In genomic region chr4:70589785-70590184, GRCh38 we compare ENCODE assay signal across 14 cellular contexts. TPM values are rescaled to one million over a fixed set of nuclear protein-coding genes. Genes with fewer than 3 reads are reported as not detected.
A peak's percentile ranks its signal among the peaks of the same experiment; 100 is the strongest.
DNase-seq lines count a peak whose midpoint lies in the region; ATAC-seq, FAIRE-seq and TF ChIP-seq lines count a peak whose summit lies in the region.
"Had no signal": no experiment of that assay in that cellular context is flagged by ENCODE, and none has a peak within 500 bp of the region (broad histone marks: within the 10 kb centered on the region; RNA-seq: fewer than 3 reads in every experiment).

No MANE protein-coding gene starts in this region.

- no peak overlapping the region for H3K4me3 ChIP-seq in mesendoderm (ENCODE audit: low read length)
- H3K4me3 ChIP-seq in lower lobe of right lung = no peak overlapping the region
- H3K4me3 ChIP-seq: transverse colon had no signal

- H4K5ac ChIP-seq in H9 (ENCODE audit: insufficient read length, low read depth, low read length) (no peak overlapping the region), mesendoderm (ENCODE audit: low read length) (no peak overlapping the region)

- no peak overlapping the region for H2BK15ac ChIP-seq in H9 (ENCODE audit: low read depth, low read length)
- no peak overlapping the region for H2BK15ac ChIP-seq in mesendoderm (replicated peaks; ENCODE audit: low read depth)

- no peaks in the 10 kb centered on the region for H3K9me3 Mint-ChIP-seq in H9

- H4K8ac ChIP-seq in H9 (replicated peaks; ENCODE audit: insufficient read length, low read depth, low read length) (no peak overlapping the region), mesendoderm (ENCODE audit: low read depth, low read length) (no peak overlapping the region)

- H3K27ac Mint-ChIP-seq in H9 = no peak overlapping the region

- H3K36me3 ChIP-seq in mesendoderm (ENCODE audit: control insufficient read depth, insufficient read depth, low read length) (no peaks in the 10 kb centered on the region), lower lobe of right lung (no peaks in the 10 kb centered on the region)
- H3K36me3 ChIP-seq: transverse colon had no signal

- H3K56ac ChIP-seq in H9 (ENCODE audit: insufficient read length, low read depth, low read length) (no peak overlapping the region), mesendoderm (ENCODE audit: low read length) (no peak overlapping the region)

- H3K27me3 Mint-ChIP-seq in H9 (ENCODE audit: low read depth) = no peaks in the 10 kb centered on the region

- H3K4me2 ChIP-seq in H9 (ENCODE audit: insufficient read depth, insufficient read length, low read length) (no peak overlapping the region), mesendoderm (ENCODE audit: low read length) (no peak overlapping the region)

- no peaks in the 10 kb centered on the region for H3K4me1 Mint-ChIP-seq in H9

- H3K23ac ChIP-seq in H9 (ENCODE audit: insufficient read length, low read depth, low read length) = no peak overlapping the region
- H3K23ac ChIP-seq in mesendoderm (ENCODE audit: low read length) = no peak overlapping the region

- no peak for TF ChIP-seq CTCF in H9 (conservative IDR thresholded peaks at IDR 0.05)
- TF ChIP-seq CTCF in lower lobe of right lung (IDR thresholded peaks at IDR 0.05) = no peak

- no peak overlapping the region for H2BK5ac ChIP-seq in H9 (ENCODE audit: insufficient read length, low read length)
- H2BK5ac ChIP-seq in mesendoderm (ENCODE audit: low read length) = no peak overlapping the region

- ATAC-seq in GM19397 (IDR thresholded peaks at IDR 0.05; ENCODE audit: unreplicated experiment) = peak; percentile 94
- ATAC-seq in HG02798 (IDR thresholded peaks at IDR 0.05; ENCODE audit: poor library complexity, unreplicated experiment) = peak; percentile 95
- ATAC-seq in HG03460 (IDR thresholded peaks at IDR 0.05; ENCODE audit: unreplicated experiment) = peak; percentile 92
- ATAC-seq in lower lobe of right lung = no peak
- ATAC-seq: HCT116 had no signal

- FAIRE-seq in GM12891 (lab: Jason Lieb, UNC) = peak; percentile 55

- H3K18ac ChIP-seq in H9 (ENCODE audit: insufficient read length, low read depth, low read length) = no peak overlapping the region
- no peak overlapping the region for H3K18ac ChIP-seq in mesendoderm (ENCODE audit: low read length)

- no peak overlapping the region for H2AFZ ChIP-seq in H9 (ENCODE audit: low read length)

- H3K79me1 ChIP-seq in H9 (ENCODE audit: insufficient read depth, low read depth, low read length, poor library complexity, severe bottlenecking) (no peaks in the 10 kb centered on the region), mesendoderm (ENCODE audit: low read length) (no peaks in the 10 kb centered on the region)

- H3K9ac ChIP-seq in H9 (ENCODE audit: extremely low read depth, insufficient read length, low read length) (no peak overlapping the region), mesendoderm (ENCODE audit: low read length) (no peak overlapping the region)

- H3K27me3 ChIP-seq in H9 (ENCODE audit: insufficient read depth, low read length) = no peaks in the 10 kb centered on the region
- no peaks in the 10 kb centered on the region for H3K27me3 ChIP-seq in mesendoderm (ENCODE audit: insufficient read depth, low read length, poor library complexity)
- H3K27me3 ChIP-seq in lower lobe of right lung (ENCODE audit: low read depth) = no peaks in the 10 kb centered on the region
- H3K27me3 ChIP-seq: transverse colon had no signal

- H3K9me3 ChIP-seq in H9 (ENCODE audit: control insufficient read depth, low read depth, low read length) (no peaks in the 10 kb centered on the region), lower lobe of right lung (no peaks in the 10 kb centered on the region)
- H3K9me3 ChIP-seq: transverse colon had no signal

- H3K27ac ChIP-seq in H9 (ENCODE audit: insufficient read length, low read depth, low read length) = no peak overlapping the region
- H3K27ac ChIP-seq in mesendoderm (ENCODE audit: low read depth, low read length) = no peak overlapping the region
- no peak overlapping the region for H3K27ac ChIP-seq in lower lobe of right lung
- H3K27ac ChIP-seq: transverse colon had no signal

- H3K4ac ChIP-seq in H9 (ENCODE audit: low read depth, low read length) = no peak overlapping the region
- H3K4ac ChIP-seq in mesendoderm (ENCODE audit: low read depth, low read length) = no peak overlapping the region

- no peak overlapping the region for H3T11ph ChIP-seq in H9 (ENCODE audit: low read length)

- no peak overlapping the region for H2BK12ac ChIP-seq in H9 (ENCODE audit: insufficient read length, low read depth, low read length)

- H3K79me2 ChIP-seq in H9 (ENCODE audit: insufficient read depth, low read length) (no peaks in the 10 kb centered on the region), mesendoderm (ENCODE audit: control insufficient read depth, insufficient read depth, low read length) (no peaks in the 10 kb centered on the region)

- H3K4me3 Mint-ChIP-seq in H9 = no peak overlapping the region

- no peak overlapping the region for H3K14ac ChIP-seq in H9 (ENCODE audit: insufficient read depth, low read length)

- TF ChIP-seq POLR2A in GM12891 (IDR thresholded peaks at IDR 0.05; ENCODE audit: low read depth, low read length) = no peak

- intact Hi-C loops in lower lobe of right lung (cut with DNase I) = no loop called here

- H4K91ac ChIP-seq in H9 (ENCODE audit: insufficient read length, low read depth, low read length) = no peak overlapping the region

- no peak overlapping the region for H2AK5ac ChIP-seq in H9 (ENCODE audit: insufficient read length, low read length)
- H2AK5ac ChIP-seq in mesendoderm (ENCODE audit: low read length) = no peak overlapping the region

- no peak overlapping the region for H2BK20ac ChIP-seq in H9 (ENCODE audit: low read depth, low read length, poor library complexity, severe bottlenecking)

- H3K36me3 Mint-ChIP-seq in H9 (ENCODE audit: insufficient read depth in 1 of 3, low read depth in 3 of 3) = no peaks in the 10 kb centered on the region

- no peaks in the 10 kb centered on the region for H3K4me1 ChIP-seq in H9 (ENCODE audit: insufficient read depth, low read length)
- no peaks in the 10 kb centered on the region for H3K4me1 ChIP-seq in mesendoderm (ENCODE audit: control insufficient read depth, low read depth, low read length)
- H3K4me1 ChIP-seq in lower lobe of right lung = no peaks in the 10 kb centered on the region
- H3K4me1 ChIP-seq: transverse colon had no signal

- H3K23me2 ChIP-seq in H9 (ENCODE audit: insufficient read length, low read depth, low read length, poor library complexity, severe bottlenecking) = no peaks in the 10 kb centered on the region

- no peaks in the 10 kb centered on the region for H4K20me1 ChIP-seq in H9 (ENCODE audit: control insufficient read depth, insufficient read depth, insufficient read length)

- H2BK120ac ChIP-seq in H9 (ENCODE audit: low read depth, low read length, poor library complexity, severe bottlenecking) (no peak overlapping the region), mesendoderm (ENCODE audit: low read depth, low read length) (no peak overlapping the region)

- DNase-seq in GM12891 (ENCODE audit: insufficient read length, low spot score) (no peak), H9 (no peak), mesendoderm (no peak), lower lobe of right lung (no peak), NK-92 (lab: John Stamatoyannopoulos, UW; ENCODE audit: unreplicated experiment) (no peak)
- DNase-seq: transverse colon had no signal

TF ChIP-seq in GM12891, 5 proteins besides CTCF, POLR2A, EP300 and RAD21:
- peak; percentile 96 for TF ChIP-seq SPI1 (IDR thresholded peaks at IDR 0.05; ENCODE audit: low read depth, low read length)
- TF ChIP-seq POU2F2 (IDR thresholded peaks at IDR 0.05; ENCODE audit: low read depth, low read length) = no peak
- no peak for TF ChIP-seq POLR2AphosphoS5 (IDR thresholded peaks at IDR 0.05; ENCODE audit: low read depth, low read length)
- TF ChIP-seq TAF1 (IDR thresholded peaks at IDR 0.05; ENCODE audit: low read depth, low read length) = no peak

RNA-seq across cellular contexts. Expression of gene AMBN, which starts 2.3 kb away (rescaled TPM):
- polyA plus RNA-seq in GM12891 (2012; ENCODE audit: low read depth, missing spikeins) = not detected
- total RNA-seq in H9 (2021) = not detected in 2 replicates
- 0.03 TPM for polyA plus RNA-seq in mesendoderm (2013, experiment 1 of 2)
- polyA plus RNA-seq in mesendoderm (2013, experiment 2 of 2) = not detected
- not detected for total RNA-seq in lower lobe of right lung
- total RNA-seq: dermis microvascular lymphatic vessel endothelial cell, M059J, mammary epithelial cell, pulmonary artery endothelial cell, transverse colon had no signal
- polyA plus RNA-seq: mammary epithelial cell had no signal

RNA-seq across cellular contexts. Expression of gene ENAM, which starts 38.8 kb away (rescaled TPM):
- not detected for polyA plus RNA-seq in GM12891 (2012; ENCODE audit: low read depth, missing spikeins)
- total RNA-seq in H9 (2021) = not detected in 2 replicates
- not detected for polyA plus RNA-seq in mesendoderm (2013, experiment 1 of 2)
- polyA plus RNA-seq in mesendoderm (2013, experiment 2 of 2) = not detected
- 0.12 TPM for total RNA-seq in lower lobe of right lung
- total RNA-seq: dermis microvascular lymphatic vessel endothelial cell, M059J, mammary epithelial cell, pulmonary artery endothelial cell, transverse colon had no signal
- polyA plus RNA-seq: mammary epithelial cell had no signal

Comparison
In these comparisons a context has a peak if more than half of its experiments do, and no peak if none do; other contexts are left out.
1. ATAC-seq: peak in GM19397 (single experiment), HG02798 (single experiment) and HG03460 (single experiment); none in lower lobe of right lung (0 of 2).